ENCODE assay signal across 13 cellular contexts in genomic region chrX:37998586-37999267, GRCh38.
DNase-seq lines count a peak whose midpoint lies in the region; ATAC-seq, FAIRE-seq and TF ChIP-seq lines count a peak whose summit lies in the region.
"Had no signal": no experiment of that assay in that cellular context is flagged by ENCODE, and none has a peak within 500 bp of the region (broad histone marks: within the 10 kb centered on the region; RNA-seq: fewer than 3 reads in every experiment).

No MANE protein-coding gene starts in this region.

- no peak for FAIRE-seq in H54 (lab: Jason Lieb, UNC)
- FAIRE-seq: colon, HTR-8/SVneo had no signal

- DNase-seq in H54 (ENCODE audit: insufficient read length, low spot score) (peak; percentile 5), NCI-H2107 (lab: John Stamatoyannopoulos, UW) (peak; percentile 37), astrocyte of the hippocampus (ENCODE audit: low read depth, low spot score) (peak; percentile 27), left kidney (ENCODE audit: low read depth, low spot score) (peak; percentile 14), GOT3 (lab: John Stamatoyannopoulos, UW) (no peak)
- DNase-seq in activated effector memory CD4-positive, alpha-beta T cell treated with anti-CD3 and anti-CD28 coated beads, Interleukin-2, amount 50 U/mL, for 16 hours, result no peak
- DNase-seq: hypothalamus, NCI-H1694, upper lobe of left lung had no signal

- no peak for ATAC-seq in GM18505 (IDR thresholded peaks at IDR 0.05; ENCODE audit: unreplicated experiment)
- ATAC-seq: sciatic nerve had no signal

- TF ChIP-seq POLR2A in H54 (IDR thresholded peaks at IDR 0.05; ENCODE audit: low read depth, low read length) (no peak), GM18505 (IDR thresholded peaks at IDR 0.05; ENCODE audit: borderline replicate concordance, extremely low read depth, insufficient read depth, insufficient read length) (no peak)

Comparison
In these comparisons a context has a peak if more than half of its experiments do, and no peak if none do; other contexts are left out.
1. DNase-seq: peak in H54 (single experiment), NCI-H2107 (single experiment), astrocyte of the hippocampus (single experiment) and left kidney (single experiment); none in GOT3 (single experiment) and activated effector memory CD4-positive, alpha-beta T cell treated with anti-CD3 and anti-CD28 coated beads, Interleukin-2, amount 50 U/mL, for 16 hours (single experiment).